ENCODE assay signal across 16 cellular contexts in the genomic region with DNA sequence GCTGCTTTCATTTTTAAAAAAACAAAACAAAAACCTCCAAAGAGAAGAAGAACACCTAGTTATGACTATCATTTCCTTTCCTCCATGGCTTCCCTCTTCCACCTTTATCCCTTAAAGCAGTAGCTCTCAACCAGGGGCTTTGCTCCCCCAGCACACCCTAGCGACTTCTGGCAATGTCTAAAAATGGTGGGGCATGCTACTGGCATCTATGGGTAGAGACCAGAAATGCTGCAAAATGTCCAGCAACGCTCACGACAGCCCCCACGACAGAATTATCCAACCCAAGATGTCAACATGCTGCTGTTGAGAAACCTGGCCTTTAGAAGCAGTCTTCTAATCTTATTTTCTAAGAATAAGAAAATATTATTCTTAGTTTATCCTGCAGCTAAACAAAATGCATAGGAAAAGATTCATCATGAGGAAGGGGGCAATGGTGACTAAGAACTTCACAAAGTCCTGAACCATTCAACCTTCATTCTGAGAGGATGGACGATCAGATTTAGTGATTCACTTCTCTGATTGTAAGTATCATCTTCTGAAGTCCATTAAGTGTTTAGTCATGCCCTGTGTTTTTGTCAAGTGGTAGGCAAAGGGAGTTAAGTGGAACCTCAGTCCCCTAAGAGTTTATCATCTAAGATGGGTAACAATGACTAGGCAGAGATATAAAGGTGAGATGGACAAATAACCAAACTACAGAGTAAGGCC.
DNase-seq lines count a peak whose midpoint lies in the region; ATAC-seq, FAIRE-seq and TF ChIP-seq lines count a peak whose summit lies in the region.
"Had no signal": no experiment of that assay in that cellular context is flagged by ENCODE, and none has a peak within 500 bp of the region (broad histone marks: within the 10 kb centered on the region; RNA-seq: fewer than 3 reads in every experiment).

No MANE protein-coding gene starts in this region.

- H3K4me1 ChIP-seq in Loucy (ENCODE audit: insufficient read depth, low read length, poor library complexity, severe bottlenecking), result no peaks in the 10 kb centered on the region

- no peaks in the 10 kb centered on the region for H3K27me3 Mint-ChIP-seq in chondrocyte (ENCODE audit: low read depth)
- H3K27me3 Mint-ChIP-seq in stimulated activated memory B cell treated with anti-CD40 and anti-IgM and Interleukin-4, amounts not matched to agents 10 μg/mL and 1 μg/mL and 100 μg/mL, for 72 hours, result no peaks in the 10 kb centered on the region
- H3K27me3 Mint-ChIP-seq: activated naive CD8-positive, alpha-beta T cell treated with anti-CD3 and anti-CD28 coated beads for 36 hours had no signal

- no peak overlapping the region for H3K4me2 ChIP-seq in Loucy (ENCODE audit: low read depth, low read length, poor library complexity, severe bottlenecking)

- H3K9me3 ChIP-seq in Loucy (ENCODE audit: insufficient read depth, low read depth, low read length), result no peaks in the 10 kb centered on the region
- H3K9me3 ChIP-seq: heart left ventricle had no signal

- H3F3A ChIP-seq in Loucy (ENCODE audit: low read depth), result no peaks in the 10 kb centered on the region

- H3K27ac Mint-ChIP-seq in chondrocyte (ENCODE audit: unreplicated experiment), result peak overlapping the region; percentile 82
- peak overlapping the region; percentile 44 for H3K27ac Mint-ChIP-seq in stimulated activated memory B cell treated with anti-CD40 and anti-IgM and Interleukin-4, amounts not matched to agents 10 μg/mL and 1 μg/mL and 100 μg/mL, for 72 hours
- H3K27ac Mint-ChIP-seq: activated naive CD8-positive, alpha-beta T cell treated with anti-CD3 and anti-CD28 coated beads for 36 hours had no signal

- H3K4me1 Mint-ChIP-seq in chondrocyte (ENCODE audit: low read depth), result peaks cover 66% of the 10 kb centered on the region
- peaks cover 20% of the 10 kb centered on the region for H3K4me1 Mint-ChIP-seq in stimulated activated memory B cell treated with anti-CD40 and anti-IgM and Interleukin-4, amounts not matched to agents 10 μg/mL and 1 μg/mL and 100 μg/mL, for 72 hours

- FAIRE-seq in D721Med (lab: Jason Lieb, UNC), result no peak

- H3K79me2 ChIP-seq in Loucy (ENCODE audit: insufficient read depth, low read length), result no peaks in the 10 kb centered on the region

- H3K27me3 ChIP-seq in Loucy (ENCODE audit: insufficient read depth, low read length, poor library complexity, severe bottlenecking), result no peaks in the 10 kb centered on the region
- H3K27me3 ChIP-seq: heart left ventricle had no signal

- H3K36me3 Mint-ChIP-seq in chondrocyte (ENCODE audit: low read depth), result no peaks in the 10 kb centered on the region
- no peaks in the 10 kb centered on the region for H3K36me3 Mint-ChIP-seq in stimulated activated memory B cell treated with anti-CD40 and anti-IgM and Interleukin-4, amounts not matched to agents 10 μg/mL and 1 μg/mL and 100 μg/mL, for 72 hours
- H3K36me3 Mint-ChIP-seq: activated naive CD8-positive, alpha-beta T cell treated with anti-CD3 and anti-CD28 coated beads for 36 hours; IgD-negative memory B cell had no signal

- TF ChIP-seq CTCF in Loucy (conservative IDR thresholded peaks at IDR 0.05; ENCODE audit: low read length) (no peak; the same call in 1 of the 2 replicates), chondrocyte (IDR thresholded peaks at IDR 0.05) (no peak), D721Med (IDR thresholded peaks at IDR 0.05; ENCODE audit: insufficient read depth, missing control alignments) (no peak)

- H4K20me1 ChIP-seq in Loucy (ENCODE audit: insufficient read depth, low read length, poor library complexity, severe bottlenecking), result no peaks in the 10 kb centered on the region

- peak overlapping the region; percentile 28 for H3K9ac ChIP-seq in Loucy (ENCODE audit: low read depth, low read length, poor library complexity, severe bottlenecking)

- no peak for DNase-seq in activated CD4-positive, CD25-positive, alpha-beta regulatory T cell treated with anti-CD3 and anti-CD28 coated beads, Interleukin-2, amount 50 U/mL, for 72 hours
- DNase-seq in chondrocyte (ENCODE audit: low spot score) (no peak), NCI-H187 (lab: John Stamatoyannopoulos, UW) (no peak), D721Med (ENCODE audit: insufficient read length, low spot score) (no peak), DMS153 treated with DMSO at 0.1 percent for 48 hours (lab: John Stamatoyannopoulos, UW; ENCODE audit: unreplicated experiment) (no peak)
- DNase-seq: activated naive CD8-positive, alpha-beta T cell treated with anti-CD3 and anti-CD28 coated beads for 36 hours; DMS153; erythroblast; heart left ventricle; NCI-H1436 treated with DMSO at 0.1 percent for 48 hours; NCI-H526; SIG-M5 had no signal

- H2AFZ ChIP-seq in Loucy (ENCODE audit: low read length), result peak overlapping the region; percentile 57; the same call in 1 of the 2 replicates

- H3K4me3 Mint-ChIP-seq in chondrocyte (ENCODE audit: unreplicated experiment), result no peak overlapping the region
- no peak overlapping the region for H3K4me3 Mint-ChIP-seq in stimulated activated memory B cell treated with anti-CD40 and anti-IgM and Interleukin-4, amounts not matched to agents 10 μg/mL and 1 μg/mL and 100 μg/mL, for 72 hours
- H3K4me3 Mint-ChIP-seq: activated naive CD8-positive, alpha-beta T cell treated with anti-CD3 and anti-CD28 coated beads for 36 hours; IgD-negative memory B cell had no signal

- no peaks in the 10 kb centered on the region for H3K9me2 ChIP-seq in Loucy (replicated peaks; ENCODE audit: low read depth, low read length)

- H3K9me3 Mint-ChIP-seq in chondrocyte (ENCODE audit: low read depth), result no peaks in the 10 kb centered on the region
- H3K9me3 Mint-ChIP-seq in stimulated activated memory B cell treated with anti-CD40 and anti-IgM and Interleukin-4, amounts not matched to agents 10 μg/mL and 1 μg/mL and 100 μg/mL, for 72 hours, result no peaks in the 10 kb centered on the region
- H3K9me3 Mint-ChIP-seq: activated naive CD8-positive, alpha-beta T cell treated with anti-CD3 and anti-CD28 coated beads for 36 hours; IgD-negative memory B cell had no signal

- H3K36me3 ChIP-seq in Loucy (ENCODE audit: insufficient read depth, low read length), result no peaks in the 10 kb centered on the region
- H3K36me3 ChIP-seq: heart left ventricle had no signal

- ATAC-seq in activated CD4-positive, CD25-positive, alpha-beta regulatory T cell treated with anti-CD3 and anti-CD28 coated beads, Interleukin-2, amount 50 U/mL, for 24 hours, result peak; percentile 17 to 27
- ATAC-seq in stimulated activated memory B cell treated with anti-CD40 and anti-IgM and Interleukin-4, amounts not matched to agents 10 μg/mL and 1 μg/mL and 100 μg/mL, for 72 hours, result no peak

- no peak overlapping the region for H3K4me3 ChIP-seq in Loucy (ENCODE audit: low read length, poor library complexity, severe bottlenecking)
- H3K4me3 ChIP-seq: heart left ventricle had no signal
